8 cellular contexts compared by ENCODE assay signal in the genomic region with DNA sequence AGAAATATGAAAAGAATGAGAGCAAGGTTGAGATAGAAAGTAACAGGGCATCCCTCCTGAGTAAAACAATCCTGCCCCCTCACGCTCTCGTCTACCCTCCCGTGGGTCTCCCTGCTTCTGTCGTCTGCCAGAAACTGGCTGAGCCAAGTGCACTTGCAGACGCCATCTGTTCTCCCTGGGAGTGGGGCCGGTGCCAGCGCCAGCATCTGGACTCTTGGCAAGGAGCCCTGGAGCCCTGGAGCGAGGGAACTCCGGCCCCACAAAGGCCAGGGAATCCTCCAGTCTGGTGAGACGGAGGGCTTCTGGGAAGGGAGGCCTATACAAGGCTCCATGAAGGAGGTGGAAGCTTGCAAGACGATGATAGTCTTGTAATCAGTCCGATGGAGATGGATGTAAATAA. TPM values are rescaled to one million over a fixed set of nuclear protein-coding genes. Genes with fewer than 3 reads are reported as not detected.
DNase-seq lines count a peak whose midpoint lies in the region; ATAC-seq, FAIRE-seq and TF ChIP-seq lines count a peak whose summit lies in the region.

No MANE protein-coding gene starts in this region.

- ATAC-seq in GM18498 (IDR thresholded peaks at IDR 0.05; ENCODE audit: unreplicated experiment) (no peak), GM21576 (IDR thresholded peaks at IDR 0.05; ENCODE audit: unreplicated experiment) (no peak), HG02970 (IDR thresholded peaks at IDR 0.05; ENCODE audit: low FRiP score, unreplicated experiment) (no peak)

- FAIRE-seq in endothelial cell of umbilical vein (lab: Jason Lieb, UNC): peak; percentile 80

- dilution Hi-C loops in endothelial cell of umbilical vein (cut with MboI; ENCODE audit: extremely low pct_ligation_motif_present, low sequenced_read_pairs): no loop called here

- H3K36me3 ChIP-seq in endothelial cell of umbilical vein (ENCODE audit: control insufficient read depth in 2 of 2, extremely low read depth in 1 of 2, insufficient read depth in 2 of 2, low read length in 2 of 2) (no peaks in the 10 kb centered on the region), ovary (no peaks in the 10 kb centered on the region)

- peaks cover 10% of the 10 kb centered on the region for H3K79me2 ChIP-seq in endothelial cell of umbilical vein (ENCODE audit: control insufficient read depth, insufficient read depth, low read length)

- intact Hi-C loops in endothelial cell of umbilical vein (cut with micrococcal nuclease): no loop called here
- intact Hi-C loops in ovary (cut with DNase I): no loop called here

- no peaks in the 10 kb centered on the region for H4K20me1 ChIP-seq in endothelial cell of umbilical vein (replicated peaks; ENCODE audit: control insufficient read depth, extremely low read depth, insufficient read depth, low read length)

- H3K27me3 ChIP-seq in endothelial cell of umbilical vein (ENCODE audit: control insufficient read depth in 2 of 2, insufficient read depth in 2 of 2, low read length in 2 of 2) (no peaks in the 10 kb centered on the region), ovary (no peaks in the 10 kb centered on the region)

- TF ChIP-seq POLR2A in endothelial cell of umbilical vein (IDR thresholded peaks at IDR 0.05; ENCODE audit: low read depth, low read length) (no peak), ovary (IDR thresholded peaks at IDR 0.05) (no peak)

- WGBS in ovary, 3 donors: 1 to 5% (median 2%) methylated on average over 12 of the region's 12 CpGs

- H3K9me3 ChIP-seq in endothelial cell of umbilical vein (replicated peaks; ENCODE audit: control insufficient read depth, insufficient read depth, low read length) (no peaks in the 10 kb centered on the region), ovary (no peaks in the 10 kb centered on the region)

- TF ChIP-seq EP300 in ovary (IDR thresholded peaks at IDR 0.05): no peak

- TF ChIP-seq CTCF in endothelial cell of umbilical vein (IDR thresholded peaks at IDR 0.05; ENCODE audit: extremely low read depth in 1 of 2, insufficient read depth in 1 of 2, low read depth in 1 of 2, low read length in 2 of 2) (no peak), ovary (IDR thresholded peaks at IDR 0.05) (no peak)

- no peak overlapping the region for H3K9ac ChIP-seq in endothelial cell of umbilical vein (replicated peaks; ENCODE audit: extremely low read depth, insufficient read depth, low read length)

- H3K27ac ChIP-seq in endothelial cell of umbilical vein (ENCODE audit: insufficient read depth, low read depth, low read length): no peak overlapping the region
- peak overlapping the region in 1 of 2 donors; percentile 19 for H3K27ac ChIP-seq in ovary

- H3K4me2 ChIP-seq in endothelial cell of umbilical vein (ENCODE audit: insufficient read depth, low read length): no peak overlapping the region

- POLR2A ChIA-PET in endothelial cell of umbilical vein (lab: Charles Lee): no interaction called here

- H3K4me1 ChIP-seq in endothelial cell of umbilical vein (ENCODE audit: control insufficient read depth, extremely low read depth, insufficient read depth, low read length) (peaks cover 8% of the 10 kb centered on the region), ovary (ENCODE audit: insufficient read depth) (peaks cover 8% of the 10 kb centered on the region)

- CTCF ChIA-PET in endothelial cell of umbilical vein (lab: Charles Lee): no interaction called here

- H2AFZ ChIP-seq in endothelial cell of umbilical vein (ENCODE audit: low read depth, low read length): no peak overlapping the region

- H3K4me3 ChIP-seq in endothelial cell of umbilical vein (replicated peaks in 1 of 3; ENCODE audit: insufficient read depth in 1 of 3, low read depth in 1 of 3, low read length in 3 of 3) (no peak overlapping the region), ovary (no peak overlapping the region)

- DNase-seq in DMS153 treated with DMSO at 0.1 percent for 48 hours (lab: John Stamatoyannopoulos, UW; ENCODE audit: unreplicated experiment): peak; percentile 74
- peak; percentile 90 for DNase-seq in NCI-H446 treated with DMSO at 0.1 percent for 48 hours (lab: John Stamatoyannopoulos, UW)
- peak; percentile 90 for DNase-seq in endothelial cell of umbilical vein (ENCODE audit: low read depth, low spot score)
- peak; percentile 93 to 98 (median 95) for DNase-seq in ovary
- DNase-seq in stimulated activated CD4-positive, alpha-beta T cell treated with anti-CD3 and anti-CD28 coated beads, Interleukin-2, amount 100 ng/mL, for 24 hours: no peak

- no peaks in the 10 kb centered on the region for H3K9me1 ChIP-seq in endothelial cell of umbilical vein (replicated peaks; ENCODE audit: control insufficient read depth, extremely low read depth, insufficient read depth, low read length)

- no TSS peak for BruUV-seq in endothelial cell of umbilical vein (replicated peaks; lab: Mats Ljungman, UMichigan)

TF ChIP-seq in endothelial cell of umbilical vein, 7 proteins besides CTCF, POLR2A, EP300 and RAD21 (continues in another document):
- TF ChIP-seq JUN (IDR thresholded peaks at IDR 0.05; ENCODE audit: borderline replicate concordance, insufficient read depth, insufficient read length, low read depth): no peak
- TF ChIP-seq, protein P1, sequence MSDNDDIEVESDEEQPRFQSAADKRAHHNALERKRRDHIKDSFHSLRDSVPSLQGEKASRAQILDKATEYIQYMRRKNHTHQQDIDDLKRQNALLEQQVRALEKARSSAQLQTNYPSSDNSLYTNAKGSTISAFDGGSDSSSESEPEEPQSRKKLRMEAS (IDR thresholded peaks at IDR 0.05; ENCODE audit: insufficient read depth, insufficient read length): no peak
- no peak for TF ChIP-seq GATA2 (IDR thresholded peaks at IDR 0.05; ENCODE audit: insufficient read depth, insufficient read length, low read depth, low read length)
- no peak for TF ChIP-seq EZH2 (IDR thresholded peaks at IDR 0.05; ENCODE audit: borderline replicate concordance, low read depth, low read length, severe bottlenecking)
- no peak for TF ChIP-seq POLR2AphosphoS5 (IDR thresholded peaks at IDR 0.05; ENCODE audit: insufficient read depth, low read depth, low read length)

RNA-seq across cellular contexts. Expression of gene TMEM91, which starts 2.3 kb away (rescaled TPM):
- 13.2 and 15.8 TPM in 2 replicates for total RNA-seq in endothelial cell of umbilical vein
- polyA plus RNA-seq in endothelial cell of umbilical vein: 9.0 and 12.0 TPM in 2 replicates
- 6.5 and 6.9 TPM in 2 replicates for polyA plus RNA-seq in endothelial cell of umbilical vein (2011; cell fraction: cytosol; rRNA removed)
- 23.0 and 25.8 TPM in 2 replicates for polyA plus RNA-seq in endothelial cell of umbilical vein (2011; cell fraction: nucleus; rRNA removed)
- 9.3 and 18.2 TPM in 2 replicates for polyA plus RNA-seq in endothelial cell of umbilical vein (2012)
- polyA minus RNA-seq in endothelial cell of umbilical vein: 5.6 and 11.3 TPM in 2 replicates
- polyA minus RNA-seq in endothelial cell of umbilical vein (2011; cell fraction: cytosol; rRNA and poly(A)+ RNA removed): not detected
- 10.9 and 15.4 TPM in 2 replicates for polyA minus RNA-seq in endothelial cell of umbilical vein (2011; cell fraction: nucleus; rRNA and poly(A)+ RNA removed)
- total RNA-seq in ovary: 10 to 100 TPM in 3 of 7 donors, 1 to 10 TPM in 4; 6.5 to 22.3 (median 9.9) TPM
- 10 to 100 TPM in 1 of 2 donors, 1 to 10 TPM in 1; 6.2 to 16.1 TPM for polyA plus RNA-seq in ovary

RNA-seq across cellular contexts. Expression of gene B9D2, which starts 10.0 kb away (rescaled TPM):
- total RNA-seq in endothelial cell of umbilical vein (12.2 and 13.6 TPM in 2 replicates), ovary (1 to 10 TPM; 2.6 to 6.5 (median 4.7) TPM)
- polyA plus RNA-seq in endothelial cell of umbilical vein (23.9 and 28.4 TPM in 2 replicates), ovary (1 to 10 TPM in 1 of 2 donors, under 1 TPM in 1; 0.83 to 7.2 TPM)
- 14.7 and 16.7 TPM in 2 replicates for polyA plus RNA-seq in endothelial cell of umbilical vein (2011; cell fraction: cytosol; rRNA removed)
- polyA plus RNA-seq in endothelial cell of umbilical vein (2011; cell fraction: nucleus; rRNA removed): 8.2 and 9.1 TPM in 2 replicates
- polyA plus RNA-seq in endothelial cell of umbilical vein (2012): 8.9 and 13.5 TPM in 2 replicates
- polyA minus RNA-seq in endothelial cell of umbilical vein: 3.0 and 3.8 TPM in 2 replicates
- polyA minus RNA-seq in endothelial cell of umbilical vein (2011; cell fraction: cytosol; rRNA and poly(A)+ RNA removed): 2.3 TPM
- polyA minus RNA-seq in endothelial cell of umbilical vein (2011; cell fraction: nucleus; rRNA and poly(A)+ RNA removed): 2.4 and 2.6 TPM in 2 replicates

RNA-seq across cellular contexts. Expression of gene TGFB1, which starts 20.3 kb away (rescaled TPM):
- total RNA-seq in endothelial cell of umbilical vein (250 and 294 TPM in 2 replicates), ovary (10 to 100 TPM in 6 of 7 donors, 1 to 10 TPM in 1; 9.1 to 31.8 (median 22.1) TPM)
- polyA plus RNA-seq in endothelial cell of umbilical vein (57.7 and 64.4 TPM in 2 replicates), ovary (10 to 100 TPM; 14.2 to 18.1 TPM)
- polyA plus RNA-seq in endothelial cell of umbilical vein (2011; cell fraction: cytosol; rRNA removed): 45.5 and 55.4 TPM in 2 replicates
- polyA plus RNA-seq in endothelial cell of umbilical vein (2011; cell fraction: nucleus; rRNA removed): 60.3 and 98.2 TPM in 2 replicates
- polyA plus RNA-seq in endothelial cell of umbilical vein (2012): 156 and 226 TPM in 2 replicates
- polyA minus RNA-seq in endothelial cell of umbilical vein: 39.1 and 71.3 TPM in 2 replicates
- 4.2 TPM for polyA minus RNA-seq in endothelial cell of umbilical vein (2011; cell fraction: cytosol; rRNA and poly(A)+ RNA removed)
- polyA minus RNA-seq in endothelial cell of umbilical vein (2011; cell fraction: nucleus; rRNA and poly(A)+ RNA removed): 35.5 and 47.3 TPM in 2 replicates

RNA-seq across cellular contexts. Expression of gene EXOSC5, which starts 23.2 kb away (rescaled TPM):
- total RNA-seq in endothelial cell of umbilical vein (13.8 and 14.0 TPM in 2 replicates), ovary (10 to 100 TPM in 4 of 7 donors, 1 to 10 TPM in 3; 6.6 to 25.0 (median 13.8) TPM)
- polyA plus RNA-seq in endothelial cell of umbilical vein (20.9 and 24.0 TPM in 2 replicates), ovary (10 to 100 TPM in 1 of 2 donors, 1 to 10 TPM in 1; 1.5 to 24.6 TPM)
- polyA plus RNA-seq in endothelial cell of umbilical vein (2011; cell fraction: cytosol; rRNA removed): 20.1 and 23.0 TPM in 2 replicates
- polyA plus RNA-seq in endothelial cell of umbilical vein (2011; cell fraction: nucleus; rRNA removed): 9.1 and 9.4 TPM in 2 replicates
- 16.0 and 19.5 TPM in 2 replicates for polyA plus RNA-seq in endothelial cell of umbilical vein (2012)
- polyA minus RNA-seq in endothelial cell of umbilical vein: 3.8 and 5.5 TPM in 2 replicates
- 19.0 TPM for polyA minus RNA-seq in endothelial cell of umbilical vein (2011; cell fraction: cytosol; rRNA and poly(A)+ RNA removed)
- 3.1 and 3.6 TPM in 2 replicates for polyA minus RNA-seq in endothelial cell of umbilical vein (2011; cell fraction: nucleus; rRNA and poly(A)+ RNA removed)

RNA-seq across cellular contexts. Expression of gene BCKDHA, which starts 23.6 kb away (rescaled TPM):
- total RNA-seq in endothelial cell of umbilical vein (12.9 and 16.5 TPM in 2 replicates), ovary (10 to 100 TPM; 14.3 to 31.6 (median 19.0) TPM)
- polyA plus RNA-seq in endothelial cell of umbilical vein (50.4 and 63.6 TPM in 2 replicates), ovary (10 to 100 TPM in 1 of 2 donors, 1 to 10 TPM in 1; 3.8 to 43.8 TPM)
- 24.8 and 32.7 TPM in 2 replicates for polyA plus RNA-seq in endothelial cell of umbilical vein (2011; cell fraction: cytosol; rRNA removed)
- 20.3 and 25.9 TPM in 2 replicates for polyA plus RNA-seq in endothelial cell of umbilical vein (2011; cell fraction: nucleus; rRNA removed)
- polyA plus RNA-seq in endothelial cell of umbilical vein (2012): 10.6 and 29.3 TPM in 2 replicates
- 17.0 and 19.4 TPM in 2 replicates for polyA minus RNA-seq in endothelial cell of umbilical vein
- polyA minus RNA-seq in endothelial cell of umbilical vein (2011; cell fraction: cytosol; rRNA and poly(A)+ RNA removed): 32.4 TPM
- polyA minus RNA-seq in endothelial cell of umbilical vein (2011; cell fraction: nucleus; rRNA and poly(A)+ RNA removed): 11.6 and 23.5 TPM in 2 replicates

Comparison
In these comparisons a context has a peak if more than half of its experiments do, and no peak if none do; other contexts are left out.
1. DNase-seq: peak in DMS153 treated with DMSO at 0.1 percent for 48 hours (single experiment), NCI-H446 treated with DMSO at 0.1 percent for 48 hours (single experiment), endothelial cell of umbilical vein (single experiment) and ovary (5 of 5); none in stimulated activated CD4-positive, alpha-beta T cell treated with anti-CD3 and anti-CD28 coated beads, Interleukin-2, amount 100 ng/mL, for 24 hours (0 of 2).